ENCODE assay signal across 20 cellular contexts in genomic region chr18:48679236-48679635, GRCh38.
DNase-seq lines count a peak whose midpoint lies in the region; ATAC-seq, FAIRE-seq and TF ChIP-seq lines count a peak whose summit lies in the region.
"Had no signal": no experiment of that assay in that cellular context is flagged by ENCODE, and none has a peak within 500 bp of the region (broad histone marks: within the 10 kb centered on the region; RNA-seq: fewer than 3 reads in every experiment).

No MANE protein-coding gene starts in this region.

- dilution Hi-C loops in endothelial cell of umbilical vein (cut with MboI; ENCODE audit: extremely low pct_ligation_motif_present, low sequenced_read_pairs): no loop called here

- H3K4me3 ChIP-seq in Panc1 (ENCODE audit: low read depth in 2 of 2, low read length in 2 of 2): no peak overlapping the region
- no peak overlapping the region for H3K4me3 ChIP-seq in endothelial cell of umbilical vein (replicated peaks in 1 of 3; ENCODE audit: insufficient read depth in 1 of 3, low read depth in 1 of 3, low read length in 3 of 3)
- no peak overlapping the region for H3K4me3 ChIP-seq in thoracic aorta
- H3K4me3 ChIP-seq: prostate gland had no signal

- no peak overlapping the region for H2AFZ ChIP-seq in endothelial cell of umbilical vein (ENCODE audit: low read depth, low read length)

- H3K4me1 Mint-ChIP-seq in activated CD8-positive, alpha-beta T cell treated with anti-CD3 and anti-CD28 coated beads, Interleukin-2, amount 10 ng/mL, durations not matched to agents 7 days and 5 days (ENCODE audit: low read depth): peaks cover 13% of the 10 kb centered on the region
- peaks cover 2% of the 10 kb centered on the region for H3K4me1 Mint-ChIP-seq in activated CD8-positive, alpha-beta T cell treated with anti-CD3 and anti-CD28 coated beads for 36 hours (ENCODE audit: low read depth)

- intact Hi-C loops in activated CD8-positive, alpha-beta T cell treated with anti-CD3 and anti-CD28 coated beads for 36 hours (cut with micrococcal nuclease): loop anchor here (10.0 kb wide), 4 partner anchors 366 to 766 kb away; no protein-coding TSS in a partner anchor
- intact Hi-C loops in Panc1 (cut with micrococcal nuclease; ENCODE audit: unreplicated experiment) (loop anchor here (5.0 to 10.0 kb wide), 3 partner anchors 266 to 558 kb away; no protein-coding TSS in a partner anchor), endothelial cell of umbilical vein (cut with micrococcal nuclease) (loop anchor here (5.0 kb wide), 1 partner anchor 343 kb away; no protein-coding TSS in a partner anchor)

- H3K27ac ChIP-seq in Panc1 (ENCODE audit: low read length) (no peak overlapping the region), endothelial cell of umbilical vein (ENCODE audit: insufficient read depth, low read depth, low read length) (no peak overlapping the region), thoracic aorta (peak overlapping the region; percentile 86)
- H3K27ac ChIP-seq: epithelial cell of prostate had no signal

- no peaks in the 10 kb centered on the region for H3K79me2 ChIP-seq in endothelial cell of umbilical vein (ENCODE audit: control insufficient read depth, insufficient read depth, low read length)

- H3K4me3 Mint-ChIP-seq in activated CD8-positive, alpha-beta T cell treated with anti-CD3 and anti-CD28 coated beads, Interleukin-2, amount 10 ng/mL, durations not matched to agents 7 days and 5 days: no peak overlapping the region
- H3K4me3 Mint-ChIP-seq in activated CD8-positive, alpha-beta T cell treated with anti-CD3 and anti-CD28 coated beads for 36 hours: no peak overlapping the region
- H3K4me3 Mint-ChIP-seq: activated CD4-positive, alpha-beta T cell treated with anti-CD3 and anti-CD28 coated beads, Interleukin-2, amount 10 ng/mL, durations not matched to agents 24 days and 14 days; activated naive CD4-positive, alpha-beta T cell treated with anti-CD3 and anti-CD28 coated beads, Interleukin-2, amount 10 ng/mL, durations not matched to agents 7 days and 5 days; brain; CD4-positive, alpha-beta memory T cell; nephron had no signal

- TF ChIP-seq CTCF in activated CD8-positive, alpha-beta T cell treated with anti-CD3 and anti-CD28 coated beads for 36 hours (IDR thresholded peaks at IDR 0.05): no peak
- TF ChIP-seq CTCF in Panc1 (IDR thresholded peaks at IDR 0.05) (no peak), endothelial cell of umbilical vein (IDR thresholded peaks at IDR 0.05; ENCODE audit: extremely low read depth in 1 of 2, insufficient read depth in 1 of 2, low read depth in 1 of 2, low read length in 2 of 2) (no peak), thoracic aorta (IDR thresholded peaks at IDR 0.05) (no peak)

- no peaks in the 10 kb centered on the region for H3K27me3 Mint-ChIP-seq in activated CD8-positive, alpha-beta T cell treated with anti-CD3 and anti-CD28 coated beads, Interleukin-2, amount 10 ng/mL, durations not matched to agents 7 days and 5 days (ENCODE audit: low read depth)
- H3K27me3 Mint-ChIP-seq in activated CD8-positive, alpha-beta T cell treated with anti-CD3 and anti-CD28 coated beads for 36 hours: no peaks in the 10 kb centered on the region
- H3K27me3 Mint-ChIP-seq: activated CD4-positive, alpha-beta T cell treated with anti-CD3 and anti-CD28 coated beads, Interleukin-2, amount 10 ng/mL, durations not matched to agents 24 days and 14 days; activated naive CD4-positive, alpha-beta T cell treated with anti-CD3 and anti-CD28 coated beads, Interleukin-2, amount 10 ng/mL, durations not matched to agents 7 days and 5 days; CD4-positive, alpha-beta memory T cell had no signal

- H3K36me3 Mint-ChIP-seq in activated CD8-positive, alpha-beta T cell treated with anti-CD3 and anti-CD28 coated beads, Interleukin-2, amount 10 ng/mL, durations not matched to agents 7 days and 5 days (ENCODE audit: low read depth): no peaks in the 10 kb centered on the region
- no peaks in the 10 kb centered on the region for H3K36me3 Mint-ChIP-seq in activated CD8-positive, alpha-beta T cell treated with anti-CD3 and anti-CD28 coated beads for 36 hours (ENCODE audit: low read depth)
- H3K36me3 Mint-ChIP-seq: activated naive CD4-positive, alpha-beta T cell treated with anti-CD3 and anti-CD28 coated beads, Interleukin-2, amount 10 ng/mL, durations not matched to agents 7 days and 5 days; CD4-positive, alpha-beta memory T cell had no signal

- H3K27ac Mint-ChIP-seq in activated CD8-positive, alpha-beta T cell treated with anti-CD3 and anti-CD28 coated beads, Interleukin-2, amount 10 ng/mL, durations not matched to agents 7 days and 5 days: peak overlapping the region; percentile 8
- H3K27ac Mint-ChIP-seq in activated CD8-positive, alpha-beta T cell treated with anti-CD3 and anti-CD28 coated beads for 36 hours: no peak overlapping the region
- H3K27ac Mint-ChIP-seq: activated CD4-positive, alpha-beta T cell treated with anti-CD3 and anti-CD28 coated beads, Interleukin-2, amount 10 ng/mL, durations not matched to agents 24 days and 14 days; activated naive CD4-positive, alpha-beta T cell treated with anti-CD3 and anti-CD28 coated beads, Interleukin-2, amount 10 ng/mL, durations not matched to agents 7 days and 5 days; nephron had no signal

- H3K4me1 ChIP-seq in Panc1 (ENCODE audit: control insufficient read depth, insufficient read depth, low read length) (no peaks in the 10 kb centered on the region), endothelial cell of umbilical vein (ENCODE audit: control insufficient read depth, extremely low read depth, insufficient read depth, low read length) (peaks cover 17% of the 10 kb centered on the region), thoracic aorta (ENCODE audit: control insufficient read depth in 1 of 2, low read depth in 2 of 2) (peaks cover 37 to 64% of the 10 kb centered on the region in 2 donors)
- H3K4me1 ChIP-seq: prostate gland had no signal

- in situ Hi-C loops in Panc1 (cut with HindIII; ENCODE audit: low pct_unique_long_range_greater_than_20kb, low sequenced_read_pairs): no loop called here

- no peak overlapping the region for H3K4me2 ChIP-seq in endothelial cell of umbilical vein (ENCODE audit: insufficient read depth, low read length)

- POLR2A ChIA-PET in activated CD8-positive, alpha-beta T cell treated with anti-CD3 and anti-CD28 coated beads, Interleukin-2, amount 10 ng/mL, durations not matched to agents 7 days and 5 days (lab: Charles Lee): interaction anchor here (0.5 to 0.6 kb wide), 2 partner anchors 17 to 177 kb away, joined by 3 read pairs; no protein-coding TSS in a partner anchor
- POLR2A ChIA-PET in activated CD8-positive, alpha-beta T cell treated with anti-CD3 and anti-CD28 coated beads for 36 hours (lab: Charles Lee): no interaction called here
- POLR2A ChIA-PET in Panc1 (lab: Charles Lee): no interaction called here
- POLR2A ChIA-PET in endothelial cell of umbilical vein (lab: Charles Lee): no interaction called here

- no peak overlapping the region for H3K9ac ChIP-seq in endothelial cell of umbilical vein (replicated peaks; ENCODE audit: extremely low read depth, insufficient read depth, low read length)

- H3K9me3 ChIP-seq in Panc1 (ENCODE audit: control insufficient read depth, insufficient read depth, low read depth, low read length) (no peaks in the 10 kb centered on the region), endothelial cell of umbilical vein (replicated peaks; ENCODE audit: control insufficient read depth, insufficient read depth, low read length) (no peaks in the 10 kb centered on the region), thoracic aorta (no peaks in the 10 kb centered on the region)
- H3K9me3 ChIP-seq: prostate gland had no signal

- ATAC-seq in activated CD8-positive, alpha-beta T cell treated with anti-CD3 and anti-CD28 coated beads, Interleukin-2, amount 10 ng/mL, durations not matched to agents 7 days and 5 days: no peak
- no peak for ATAC-seq in activated CD8-positive, alpha-beta T cell treated with anti-CD3 and anti-CD28 coated beads for 36 hours
- no peak for ATAC-seq in Panc1
- ATAC-seq in thoracic aorta (ENCODE audit: insufficient number of reproducible peaks, low FRiP score, low read depth): no peak
- no peak for ATAC-seq in GM19023 (IDR thresholded peaks at IDR 0.05; ENCODE audit: unreplicated experiment)
- ATAC-seq in GM21360 (IDR thresholded peaks at IDR 0.05; ENCODE audit: unreplicated experiment): no peak
- ATAC-seq: HCT116 had no signal

- FAIRE-seq in endothelial cell of umbilical vein (lab: Jason Lieb, UNC): peak; percentile 21
- FAIRE-seq: keratinocyte had no signal

- BruUV-seq in Panc1 (replicated peaks; lab: Mats Ljungman, UMichigan) (TSS peak; percentile 51), endothelial cell of umbilical vein (replicated peaks; lab: Mats Ljungman, UMichigan) (no TSS peak)

- H3K27me3 ChIP-seq in Panc1 (ENCODE audit: control insufficient read depth, insufficient read depth, low read length) (no peaks in the 10 kb centered on the region), endothelial cell of umbilical vein (ENCODE audit: control insufficient read depth in 2 of 2, insufficient read depth in 2 of 2, low read length in 2 of 2) (no peaks in the 10 kb centered on the region), thoracic aorta (replicated peaks; ENCODE audit: insufficient read depth) (no peaks in the 10 kb centered on the region)

- no peaks in the 10 kb centered on the region for H3K9me3 Mint-ChIP-seq in activated CD8-positive, alpha-beta T cell treated with anti-CD3 and anti-CD28 coated beads, Interleukin-2, amount 10 ng/mL, durations not matched to agents 7 days and 5 days (ENCODE audit: insufficient read depth)
- H3K9me3 Mint-ChIP-seq in activated CD8-positive, alpha-beta T cell treated with anti-CD3 and anti-CD28 coated beads for 36 hours: no peaks in the 10 kb centered on the region
- H3K9me3 Mint-ChIP-seq: activated CD4-positive, alpha-beta T cell treated with anti-CD3 and anti-CD28 coated beads, Interleukin-2, amount 10 ng/mL, durations not matched to agents 24 days and 14 days; activated naive CD4-positive, alpha-beta T cell treated with anti-CD3 and anti-CD28 coated beads, Interleukin-2, amount 10 ng/mL, durations not matched to agents 7 days and 5 days; brain; nephron had no signal

- H4K20me1 ChIP-seq in endothelial cell of umbilical vein (replicated peaks; ENCODE audit: control insufficient read depth, extremely low read depth, insufficient read depth, low read length): no peaks in the 10 kb centered on the region

- DNase-seq in activated CD8-positive, alpha-beta T cell treated with anti-CD3 and anti-CD28 coated beads, Interleukin-2, amount 10 ng/mL, durations not matched to agents 7 days and 5 days: no peak
- DNase-seq in activated CD8-positive, alpha-beta T cell treated with anti-CD3 and anti-CD28 coated beads for 36 hours: no peak
- DNase-seq in Panc1 (ENCODE audit: low read depth, low spot score) (no peak), endothelial cell of umbilical vein (ENCODE audit: low read depth, low spot score) (no peak), thoracic aorta (ENCODE audit: low spot score) (no peak), NCI-H510A treated with DMSO at 0.1 percent for 48 hours (lab: John Stamatoyannopoulos, UW) (no peak)
- DNase-seq: activated CD4-positive, alpha-beta T cell treated with anti-CD3 and anti-CD28 coated beads, Interleukin-2, amount 10 ng/mL, durations not matched to agents 24 days and 14 days; activated naive CD4-positive, alpha-beta T cell treated with anti-CD3 and anti-CD28 coated beads, Interleukin-2, amount 10 ng/mL, durations not matched to agents 7 days and 5 days; CD4-positive, alpha-beta memory T cell; NCI-H1930; T1000; trophoblast cell had no signal

- TF ChIP-seq POLR2A in endothelial cell of umbilical vein (IDR thresholded peaks at IDR 0.05; ENCODE audit: low read depth, low read length): no peak

- CTCF ChIA-PET in activated CD8-positive, alpha-beta T cell treated with anti-CD3 and anti-CD28 coated beads, Interleukin-2, amount 10 ng/mL, durations not matched to agents 7 days and 5 days (lab: Charles Lee): interaction anchor here (1.1 kb wide), 1 partner anchor 98 kb away, joined by 3 read pairs; no protein-coding TSS in a partner anchor
- CTCF ChIA-PET in activated CD8-positive, alpha-beta T cell treated with anti-CD3 and anti-CD28 coated beads for 36 hours (lab: Charles Lee): no interaction called here
- CTCF ChIA-PET in Panc1 (lab: Charles Lee) (no interaction called here), endothelial cell of umbilical vein (lab: Charles Lee) (interaction anchor here (0.9 to 6.1 kb wide), 7 partner anchors 32 to 559 kb away, joined by 3 to 56 read pairs (median 4); no protein-coding TSS in a partner anchor)

- H3K36me3 ChIP-seq in Panc1 (ENCODE audit: control insufficient read depth, insufficient read depth, low read length) (no peaks in the 10 kb centered on the region), endothelial cell of umbilical vein (ENCODE audit: control insufficient read depth in 2 of 2, extremely low read depth in 1 of 2, insufficient read depth in 2 of 2, low read length in 2 of 2) (no peaks in the 10 kb centered on the region), thoracic aorta (peaks cover 4% of the 10 kb centered on the region)
- H3K36me3 ChIP-seq: prostate gland had no signal

- H3K9me1 ChIP-seq in endothelial cell of umbilical vein (replicated peaks; ENCODE audit: control insufficient read depth, extremely low read depth, insufficient read depth, low read length): no peaks in the 10 kb centered on the region

Comparison
In these comparisons a context has a peak if more than half of its experiments do, and no peak if none do; other contexts are left out.
1. CTCF ChIA-PET loops: an anchor here in activated CD8-positive, alpha-beta T cell treated with anti-CD3 and anti-CD28 coated beads, Interleukin-2, amount 10 ng/mL, durations not matched to agents 7 days and 5 days (1.1 kb wide) and endothelial cell of umbilical vein (0.9 to 6.1 kb wide); none called in activated CD8-positive, alpha-beta T cell treated with anti-CD3 and anti-CD28 coated beads for 36 hours and Panc1.
2. H3K27ac ChIP-seq: peak in thoracic aorta (2 of 2); none in Panc1 (single experiment) and endothelial cell of umbilical vein (single experiment).